Comparison of ENCODE assay signal across 10 cellular contexts in the genomic region with DNA sequence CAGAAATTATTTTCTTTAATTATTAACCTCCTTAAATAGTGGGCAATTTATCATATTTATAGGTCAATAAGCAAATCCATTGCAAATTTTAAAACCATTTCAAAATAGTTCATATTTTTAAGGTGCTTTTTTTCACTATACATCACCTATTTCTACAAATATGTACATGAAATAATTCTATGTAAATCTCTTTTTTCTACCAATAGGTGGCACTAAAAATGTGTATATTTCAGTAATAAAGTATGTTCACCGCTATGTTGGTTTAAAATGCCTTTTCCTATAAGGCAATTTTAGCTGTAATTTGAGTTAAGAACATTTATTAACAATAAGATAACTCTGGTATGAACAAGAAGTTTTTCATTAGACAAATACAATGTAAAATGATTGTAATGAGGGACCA.
A peak's percentile ranks its signal among the peaks of the same experiment; 100 is the strongest.
DNase-seq lines count a peak whose midpoint lies in the region; ATAC-seq, FAIRE-seq and TF ChIP-seq lines count a peak whose summit lies in the region.
"Had no signal": no experiment of that assay in that cellular context is flagged by ENCODE, and none has a peak within 500 bp of the region (broad histone marks: within the 10 kb centered on the region; RNA-seq: fewer than 3 reads in every experiment).

No MANE protein-coding gene starts in this region.

- DNase-seq in NCI-H2107 treated with DMSO at 0.1 percent for 48 hours (lab: John Stamatoyannopoulos, UW; ENCODE audit: unreplicated experiment) (peak; percentile 2), NCI-H2107 (lab: John Stamatoyannopoulos, UW) (no peak), GM12878 (ENCODE audit: low read depth, low spot score) (no peak), neural crest cell (ENCODE audit: low read depth, low spot score) (no peak), sciatic nerve (ENCODE audit: low spot score) (no peak)
- DNase-seq in activated CD4-positive, alpha-beta T cell treated with anti-CD3 and anti-CD28 coated beads, Interleukin-2, amount 10 ng/mL, durations not matched to agents 24 days and 14 days: no peak
- no peak for DNase-seq in stimulated activated CD4-positive, alpha-beta T cell treated with anti-CD3 and anti-CD28 coated beads, Interleukin-2, amount 100 ng/mL, for 24 hours

- no peak overlapping the region for H2AFZ ChIP-seq in Loucy (ENCODE audit: low read length)
- no peak overlapping the region for H2AFZ ChIP-seq in GM12878 (ENCODE audit: control insufficient read depth, low read depth, low read length)
- H2AFZ ChIP-seq: parathyroid adenoma had no signal

- H3K4me1 ChIP-seq in Loucy (ENCODE audit: insufficient read depth, low read length, poor library complexity, severe bottlenecking) (no peaks in the 10 kb centered on the region), GM12878 (ENCODE audit: control insufficient read depth, insufficient read depth, low read length) (no peaks in the 10 kb centered on the region)
- H3K4me1 ChIP-seq: parathyroid adenoma had no signal

- no peak overlapping the region for H3K4me3 ChIP-seq in Loucy (ENCODE audit: low read length, poor library complexity, severe bottlenecking)
- H3K4me3 ChIP-seq in GM12878: no peak overlapping the region

- H3K4me2 ChIP-seq in Loucy (ENCODE audit: low read depth, low read length, poor library complexity, severe bottlenecking) (no peak overlapping the region), GM12878 (ENCODE audit: control insufficient read depth, insufficient read depth) (no peak overlapping the region)

- intact Hi-C loops in GM12878 (cut with micrococcal nuclease; ENCODE audit: unreplicated experiment): no loop called here
- intact Hi-C loops in activated CD4-positive, alpha-beta T cell treated with anti-CD3 and anti-CD28 coated beads, Interleukin-2, amount 10 ng/mL, durations not matched to agents 24 days and 14 days (cut with micrococcal nuclease): no loop called here
- intact Hi-C loops in sciatic nerve (cut with DNase I): no loop called here

- H3K9me3 Mint-ChIP-seq in neural crest cell: no peaks in the 10 kb centered on the region
- no peaks in the 10 kb centered on the region for H3K9me3 Mint-ChIP-seq in activated CD4-positive, alpha-beta T cell treated with anti-CD3 and anti-CD28 coated beads, Interleukin-2, amount 10 ng/mL, durations not matched to agents 24 days and 14 days

- TF ChIP-seq RAD21 in GM12878 (IDR thresholded peaks at IDR 0.05; ENCODE audit: insufficient read depth, low read depth, low read length): no peak

- SMC1A ChIA-PET in GM12878 (lab: Charles Lee; ENCODE audit: uncharacterized antibody, unreplicated experiment): interaction anchor here (0.6 kb wide), 1 partner anchor 261 kb away, joined by 3 read pairs; no protein-coding TSS in a partner anchor

- H3K36me3 ChIP-seq in Loucy (ENCODE audit: insufficient read depth, low read length) (no peaks in the 10 kb centered on the region), GM12878 (ENCODE audit: control insufficient read depth in 2 of 2, insufficient read depth in 2 of 2, low read length in 1 of 2) (no peaks in the 10 kb centered on the region)

- no peak for TF ChIP-seq EP300 in GM12878 (IDR thresholded peaks at IDR 0.05; ENCODE audit: borderline replicate concordance in 1 of 2, control insufficient read depth in 1 of 2, low read depth in 2 of 2, low read length in 2 of 2)

- WGBS in GM12878 (ENCODE audit: insufficient coverage, insufficient replicate concordance, low lambda C conversion rate, missing lambda C conversion rate): 0% methylated on average over 1 of the region's 1 CpG

- TF ChIP-seq POLR2A in GM12878 (IDR thresholded peaks at IDR 0.05; ENCODE audit: low read depth, low read length): no peak

- no peak overlapping the region for H3K4me3 Mint-ChIP-seq in neural crest cell
- H3K4me3 Mint-ChIP-seq in activated CD4-positive, alpha-beta T cell treated with anti-CD3 and anti-CD28 coated beads, Interleukin-2, amount 10 ng/mL, durations not matched to agents 24 days and 14 days: no peak overlapping the region
- H3K4me3 Mint-ChIP-seq: central memory CD8-positive, alpha-beta T cell had no signal

- H3K79me2 ChIP-seq in Loucy (ENCODE audit: insufficient read depth, low read length) (no peaks in the 10 kb centered on the region), GM12878 (ENCODE audit: control insufficient read depth, insufficient read depth, low read length) (no peaks in the 10 kb centered on the region)
- H3K79me2 ChIP-seq: parathyroid adenoma had no signal

- H3K27ac Mint-ChIP-seq in neural crest cell (ENCODE audit: unreplicated experiment): no peak overlapping the region
- no peak overlapping the region for H3K27ac Mint-ChIP-seq in activated CD4-positive, alpha-beta T cell treated with anti-CD3 and anti-CD28 coated beads, Interleukin-2, amount 10 ng/mL, durations not matched to agents 24 days and 14 days

- H3K9me3 ChIP-seq in Loucy (ENCODE audit: insufficient read depth, low read depth, low read length): no peaks in the 10 kb centered on the region
- H3K9me3 ChIP-seq in GM12878 (replicated peaks; ENCODE audit: control insufficient read depth, insufficient read depth, low read length): no peaks in the 10 kb centered on the region

- no peaks in the 10 kb centered on the region for H3K27me3 ChIP-seq in Loucy (ENCODE audit: insufficient read depth, low read length, poor library complexity, severe bottlenecking)
- H3K27me3 ChIP-seq in GM12878 (replicated peaks in 1 of 2; ENCODE audit: control insufficient read depth in 2 of 2, insufficient read depth in 2 of 2, low read length in 1 of 2): no peaks in the 10 kb centered on the region

- RAD21 ChIA-PET in GM12878 (lab: Charles Lee; ENCODE audit: unreplicated experiment): no interaction called here

- H3K27ac ChIP-seq in GM12878 (ENCODE audit: control insufficient read depth, insufficient read depth): no peak overlapping the region
- H3K27ac ChIP-seq: parathyroid adenoma had no signal

- TF ChIP-seq CTCF in Loucy (conservative IDR thresholded peaks at IDR 0.05; ENCODE audit: low read length) (peak; percentile 53), GM12878 (IDR thresholded peaks at IDR 0.05 in 2 of 3, conservative IDR thresholded peaks at IDR 0.05 in 1 of 3; ENCODE audit: control insufficient read depth in 2 of 3, extremely low read depth in 1 of 3, insufficient read depth in 1 of 3, low read depth in 3 of 3, low read length in 3 of 3) (peak in 1 of 3 experiments; percentile 20; a peak in 2 of 6 replicates), neural crest cell (conservative IDR thresholded peaks at IDR 0.05) (peak; percentile 64)

- H3K4me1 Mint-ChIP-seq in neural crest cell: no peaks in the 10 kb centered on the region
- H3K4me1 Mint-ChIP-seq in activated CD4-positive, alpha-beta T cell treated with anti-CD3 and anti-CD28 coated beads, Interleukin-2, amount 10 ng/mL, durations not matched to agents 24 days and 14 days: no peaks in the 10 kb centered on the region
- H3K4me1 Mint-ChIP-seq: central memory CD8-positive, alpha-beta T cell had no signal

- in situ Hi-C loops in GM12878 (cut with MboI): no loop called here

- CTCF ChIA-PET in GM12878 (lab: Yijun Ruan, JAX): interaction anchor here (1.0 kb wide), 1 partner anchor 11 kb away, joined by 3 read pairs; no protein-coding TSS in a partner anchor

- no peak for FAIRE-seq in GM12878 (lab: Jason Lieb, UNC)

- no peak overlapping the region for H3K9ac ChIP-seq in Loucy (ENCODE audit: low read depth, low read length, poor library complexity, severe bottlenecking)
- H3K9ac ChIP-seq in GM12878 (ENCODE audit: control insufficient read depth, insufficient read depth, low read length): no peak overlapping the region
- H3K9ac ChIP-seq: parathyroid adenoma had no signal

- H3F3A ChIP-seq in Loucy (ENCODE audit: low read depth): no peaks in the 10 kb centered on the region

- POLR2A ChIA-PET in GM12878 (lab: Charles Lee): no interaction called here

- H3K27me3 Mint-ChIP-seq in neural crest cell (ENCODE audit: low read depth): peaks cover 6% of the 10 kb centered on the region
- H3K27me3 Mint-ChIP-seq in activated CD4-positive, alpha-beta T cell treated with anti-CD3 and anti-CD28 coated beads, Interleukin-2, amount 10 ng/mL, durations not matched to agents 24 days and 14 days: no peaks in the 10 kb centered on the region
- H3K27me3 Mint-ChIP-seq: central memory CD8-positive, alpha-beta T cell had no signal

- ATAC-seq in GM12878 (peak; percentile 41; the same call in 1 of the 3 replicates), sciatic nerve (no peak)

- no peaks in the 10 kb centered on the region for H3K9me2 ChIP-seq in Loucy (replicated peaks; ENCODE audit: low read depth, low read length)

- BruUV-seq in GM12878 (replicated peaks; lab: Mats Ljungman, UMichigan): no TSS peak

- H4K20me1 ChIP-seq in Loucy (ENCODE audit: insufficient read depth, low read length, poor library complexity, severe bottlenecking): no peaks in the 10 kb centered on the region
- H4K20me1 ChIP-seq in GM12878 (ENCODE audit: control insufficient read depth, insufficient read depth): no peaks in the 10 kb centered on the region

- no peaks in the 10 kb centered on the region for H3K36me3 Mint-ChIP-seq in neural crest cell (ENCODE audit: low read depth)
- H3K36me3 Mint-ChIP-seq in activated CD4-positive, alpha-beta T cell treated with anti-CD3 and anti-CD28 coated beads, Interleukin-2, amount 10 ng/mL, durations not matched to agents 24 days and 14 days (ENCODE audit: low read depth): no peaks in the 10 kb centered on the region

TF ChIP-seq in GM12878, 131 proteins besides CTCF, POLR2A, EP300 and RAD21 (continues in another document):
- no peak for TF ChIP-seq KDM1A (IDR thresholded peaks at IDR 0.05; ENCODE audit: borderline replicate concordance)
- no peak for TF ChIP-seq ETV6 (conservative IDR thresholded peaks at IDR 0.05 in 1 of 2, IDR thresholded peaks at IDR 0.05 in 1 of 2; ENCODE audit: borderline replicate concordance in 1 of 2, low read depth in 1 of 2)
- no peak for TF ChIP-seq FOXM1 (IDR thresholded peaks at IDR 0.05; ENCODE audit: low read depth, low read length)
- no peak for TF ChIP-seq ZNF24 (IDR thresholded peaks at IDR 0.05)
- no peak for TF ChIP-seq HCFC1 (IDR thresholded peaks at IDR 0.05; ENCODE audit: low read length)
- no peak for TF ChIP-seq KLF5 (IDR thresholded peaks at IDR 0.05; ENCODE audit: partially characterized antibody)
- TF ChIP-seq RELB (IDR thresholded peaks at IDR 0.05; ENCODE audit: low read depth): no peak
